1 cellular context compared by ENCODE assay signal in the genomic region with DNA sequence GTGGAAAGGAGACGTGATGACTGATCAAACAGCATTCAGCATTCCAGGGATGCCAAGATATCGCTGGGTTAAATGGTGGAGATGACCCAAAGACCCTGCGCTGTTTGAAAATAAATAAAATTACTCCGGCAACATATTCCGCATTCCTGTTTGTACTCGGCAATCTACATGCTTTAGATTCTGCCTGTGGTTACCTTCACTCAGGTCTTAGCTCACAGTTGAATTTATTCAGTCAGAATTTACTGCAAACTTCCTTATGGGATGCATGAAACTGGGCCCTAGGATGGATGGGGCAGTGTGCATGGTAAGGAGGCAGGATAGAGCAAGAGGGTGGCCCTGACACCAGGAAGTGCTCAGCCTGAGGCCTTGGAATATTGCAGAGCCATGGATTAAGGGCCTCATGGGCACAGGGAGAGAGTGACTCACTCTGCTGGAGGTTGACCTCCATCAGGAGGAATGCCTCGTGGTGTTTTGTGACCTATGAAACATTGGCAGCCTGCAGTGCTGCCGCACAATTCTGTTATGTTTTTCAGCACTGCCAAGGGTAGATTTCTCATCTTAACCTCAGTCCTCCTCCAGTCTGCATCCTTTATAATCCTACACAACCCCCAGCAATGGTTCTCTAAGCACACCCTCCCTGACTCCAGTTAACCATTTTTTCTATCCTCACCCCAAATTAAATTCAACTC.
TF ChIP-seq lines count a peak whose summit lies in the region.

No MANE protein-coding gene starts in this region.

TF ChIP-seq in HepG2, 621 proteins besides CTCF, POLR2A, EP300 and RAD21 (continued from another document and continues in another):
- TF ChIP-seq, protein P1, sequence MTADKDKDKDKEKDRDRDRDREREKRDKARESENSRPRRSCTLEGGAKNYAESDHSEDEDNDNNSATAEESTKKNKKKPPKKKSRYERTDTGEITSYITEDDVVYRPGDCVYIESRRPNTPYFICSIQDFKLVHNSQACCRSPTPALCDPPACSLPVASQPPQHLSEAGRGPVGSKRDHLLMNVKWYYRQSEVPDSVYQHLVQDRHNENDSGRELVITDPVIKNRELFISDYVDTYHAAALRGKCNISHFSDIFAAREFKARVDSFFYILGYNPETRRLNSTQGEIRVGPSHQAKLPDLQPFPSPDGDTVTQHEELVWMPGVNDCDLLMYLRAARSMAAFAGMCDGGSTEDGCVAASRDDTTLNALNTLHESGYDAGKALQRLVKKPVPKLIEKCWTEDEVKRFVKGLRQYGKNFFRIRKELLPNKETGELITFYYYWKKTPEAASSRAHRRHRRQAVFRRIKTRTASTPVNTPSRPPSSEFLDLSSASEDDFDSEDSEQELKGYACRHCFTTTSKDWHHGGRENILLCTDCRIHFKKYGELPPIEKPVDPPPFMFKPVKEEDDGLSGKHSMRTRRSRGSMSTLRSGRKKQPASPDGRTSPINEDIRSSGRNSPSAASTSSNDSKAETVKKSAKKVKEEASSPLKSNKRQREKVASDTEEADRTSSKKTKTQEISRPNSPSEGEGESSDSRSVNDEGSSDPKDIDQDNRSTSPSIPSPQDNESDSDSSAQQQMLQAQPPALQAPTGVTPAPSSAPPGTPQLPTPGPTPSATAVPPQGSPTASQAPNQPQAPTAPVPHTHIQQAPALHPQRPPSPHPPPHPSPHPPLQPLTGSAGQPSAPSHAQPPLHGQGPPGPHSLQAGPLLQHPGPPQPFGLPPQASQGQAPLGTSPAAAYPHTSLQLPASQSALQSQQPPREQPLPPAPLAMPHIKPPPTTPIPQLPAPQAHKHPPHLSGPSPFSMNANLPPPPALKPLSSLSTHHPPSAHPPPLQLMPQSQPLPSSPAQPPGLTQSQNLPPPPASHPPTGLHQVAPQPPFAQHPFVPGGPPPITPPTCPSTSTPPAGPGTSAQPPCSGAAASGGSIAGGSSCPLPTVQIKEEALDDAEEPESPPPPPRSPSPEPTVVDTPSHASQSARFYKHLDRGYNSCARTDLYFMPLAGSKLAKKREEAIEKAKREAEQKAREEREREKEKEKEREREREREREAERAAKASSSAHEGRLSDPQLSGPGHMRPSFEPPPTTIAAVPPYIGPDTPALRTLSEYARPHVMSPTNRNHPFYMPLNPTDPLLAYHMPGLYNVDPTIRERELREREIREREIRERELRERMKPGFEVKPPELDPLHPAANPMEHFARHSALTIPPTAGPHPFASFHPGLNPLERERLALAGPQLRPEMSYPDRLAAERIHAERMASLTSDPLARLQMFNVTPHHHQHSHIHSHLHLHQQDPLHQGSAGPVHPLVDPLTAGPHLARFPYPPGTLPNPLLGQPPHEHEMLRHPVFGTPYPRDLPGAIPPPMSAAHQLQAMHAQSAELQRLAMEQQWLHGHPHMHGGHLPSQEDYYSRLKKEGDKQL (CRISPR knock-in tag; IDR thresholded peaks at IDR 0.05; ENCODE audit: low read depth), result peak; percentile 15; the same call in 1 of the 2 replicates
- TF ChIP-seq HOXA9 (CRISPR knock-in tag; IDR thresholded peaks at IDR 0.05; ENCODE audit: borderline replicate concordance) (no peak), TBX3 (IDR thresholded peaks at IDR 0.05; ENCODE audit: borderline replicate concordance) (no peak), FOXA1 (IDR thresholded peaks at IDR 0.05) (no peak), FOXA1 (CRISPR knock-in tag; IDR thresholded peaks at IDR 0.05) (no peak; the same call in 1 of the 2 replicates), ARID4A (CRISPR knock-in tag; IDR thresholded peaks at IDR 0.05; ENCODE audit: borderline replicate concordance) (no peak), ZSCAN31 (CRISPR knock-in tag; IDR thresholded peaks at IDR 0.05; ENCODE audit: low read depth) (peak; percentile 54; the same call in 1 of the 2 replicates), ZNF44 (CRISPR knock-in tag; IDR thresholded peaks at IDR 0.05) (no peak), ZBTB7A (CRISPR knock-in tag; IDR thresholded peaks at IDR 0.05) (no peak), ZNF441 (CRISPR knock-in tag; IDR thresholded peaks at IDR 0.05; ENCODE audit: borderline replicate concordance) (peak; percentile 82), RNF2 (conservative IDR thresholded peaks at IDR 0.05; ENCODE audit: low read depth) (peak; percentile 89), ZNF552 (CRISPR knock-in tag; IDR thresholded peaks at IDR 0.05; ENCODE audit: borderline replicate concordance) (no peak), ZNF713 (CRISPR knock-in tag; IDR thresholded peaks at IDR 0.05) (no peak), ZNF790 (CRISPR knock-in tag; IDR thresholded peaks at IDR 0.05; ENCODE audit: borderline replicate concordance) (no peak), MIER2 (CRISPR knock-in tag; IDR thresholded peaks at IDR 0.05) (peak; percentile 55), SNAPC2 (CRISPR knock-in tag; IDR thresholded peaks at IDR 0.05) (no peak; the same call in 1 of the 2 replicates), ZNF761 (CRISPR knock-in tag; conservative IDR thresholded peaks at IDR 0.05) (no peak), ZKSCAN8 (CRISPR knock-in tag; IDR thresholded peaks at IDR 0.05; ENCODE audit: borderline replicate concordance) (peak; percentile 82), GPN1 (CRISPR knock-in tag; IDR thresholded peaks at IDR 0.05; ENCODE audit: borderline replicate concordance) (no peak), YEATS2 (CRISPR knock-in tag; IDR thresholded peaks at IDR 0.05; ENCODE audit: borderline replicate concordance) (peak; percentile 82; the same call in 1 of the 2 replicates), ZNF343 (CRISPR knock-in tag; IDR thresholded peaks at IDR 0.05) (no peak), ATF1 (CRISPR knock-in tag; IDR thresholded peaks at IDR 0.05) (no peak), AHR (CRISPR knock-in tag; IDR thresholded peaks at IDR 0.05) (0 out of 2 replicates have a peak, but pooled peaks have one; percentile 77), ADNP (CRISPR knock-in tag; IDR thresholded peaks at IDR 0.05) (no peak; the same call in 1 of the 2 replicates), ZNF549 (CRISPR knock-in tag; IDR thresholded peaks at IDR 0.05) (no peak)
- TF ChIP-seq, protein P2, sequence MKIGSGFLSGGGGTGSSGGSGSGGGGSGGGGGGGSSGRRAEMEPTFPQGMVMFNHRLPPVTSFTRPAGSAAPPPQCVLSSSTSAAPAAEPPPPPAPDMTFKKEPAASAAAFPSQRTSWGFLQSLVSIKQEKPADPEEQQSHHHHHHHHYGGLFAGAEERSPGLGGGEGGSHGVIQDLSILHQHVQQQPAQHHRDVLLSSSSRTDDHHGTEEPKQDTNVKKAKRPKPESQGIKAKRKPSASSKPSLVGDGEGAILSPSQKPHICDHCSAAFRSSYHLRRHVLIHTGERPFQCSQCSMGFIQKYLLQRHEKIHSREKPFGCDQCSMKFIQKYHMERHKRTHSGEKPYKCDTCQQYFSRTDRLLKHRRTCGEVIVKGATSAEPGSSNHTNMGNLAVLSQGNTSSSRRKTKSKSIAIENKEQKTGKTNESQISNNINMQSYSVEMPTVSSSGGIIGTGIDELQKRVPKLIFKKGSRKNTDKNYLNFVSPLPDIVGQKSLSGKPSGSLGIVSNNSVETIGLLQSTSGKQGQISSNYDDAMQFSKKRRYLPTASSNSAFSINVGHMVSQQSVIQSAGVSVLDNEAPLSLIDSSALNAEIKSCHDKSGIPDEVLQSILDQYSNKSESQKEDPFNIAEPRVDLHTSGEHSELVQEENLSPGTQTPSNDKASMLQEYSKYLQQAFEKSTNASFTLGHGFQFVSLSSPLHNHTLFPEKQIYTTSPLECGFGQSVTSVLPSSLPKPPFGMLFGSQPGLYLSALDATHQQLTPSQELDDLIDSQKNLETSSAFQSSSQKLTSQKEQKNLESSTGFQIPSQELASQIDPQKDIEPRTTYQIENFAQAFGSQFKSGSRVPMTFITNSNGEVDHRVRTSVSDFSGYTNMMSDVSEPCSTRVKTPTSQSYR (CRISPR knock-in tag; IDR thresholded peaks at IDR 0.05; ENCODE audit: borderline replicate concordance), result peak; percentile 45; the same call in 1 of the 2 replicates
- TF ChIP-seq, protein P3, sequence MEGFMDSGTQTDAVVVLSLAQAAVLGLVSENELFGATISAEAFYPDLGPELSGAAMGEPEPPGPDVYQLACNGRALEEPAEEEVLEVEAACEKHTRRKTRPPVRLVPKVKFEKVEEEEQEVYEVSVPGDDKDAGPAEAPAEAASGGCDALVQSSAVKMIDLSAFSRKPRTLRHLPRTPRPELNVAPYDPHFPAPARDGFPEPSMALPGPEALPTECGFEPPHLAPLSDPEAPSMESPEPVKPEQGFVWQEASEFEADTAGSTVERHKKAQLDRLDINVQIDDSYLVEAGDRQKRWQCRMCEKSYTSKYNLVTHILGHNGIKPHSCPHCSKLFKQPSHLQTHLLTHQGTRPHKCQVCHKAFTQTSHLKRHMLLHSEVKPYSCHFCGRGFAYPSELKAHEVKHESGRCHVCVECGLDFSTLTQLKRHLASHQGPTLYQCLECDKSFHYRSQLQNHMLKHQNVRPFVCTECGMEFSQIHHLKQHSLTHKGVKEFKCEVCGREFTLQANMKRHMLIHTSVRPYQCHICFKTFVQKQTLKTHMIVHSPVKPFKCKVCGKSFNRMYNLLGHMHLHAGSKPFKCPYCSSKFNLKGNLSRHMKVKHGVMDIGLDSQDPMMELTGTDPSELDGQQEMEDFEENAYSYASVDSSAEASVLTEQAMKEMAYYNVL (CRISPR knock-in tag; IDR thresholded peaks at IDR 0.05; ENCODE audit: borderline replicate concordance), result no peak; the same call in 1 of the 2 replicates
- TF ChIP-seq, protein P4, sequence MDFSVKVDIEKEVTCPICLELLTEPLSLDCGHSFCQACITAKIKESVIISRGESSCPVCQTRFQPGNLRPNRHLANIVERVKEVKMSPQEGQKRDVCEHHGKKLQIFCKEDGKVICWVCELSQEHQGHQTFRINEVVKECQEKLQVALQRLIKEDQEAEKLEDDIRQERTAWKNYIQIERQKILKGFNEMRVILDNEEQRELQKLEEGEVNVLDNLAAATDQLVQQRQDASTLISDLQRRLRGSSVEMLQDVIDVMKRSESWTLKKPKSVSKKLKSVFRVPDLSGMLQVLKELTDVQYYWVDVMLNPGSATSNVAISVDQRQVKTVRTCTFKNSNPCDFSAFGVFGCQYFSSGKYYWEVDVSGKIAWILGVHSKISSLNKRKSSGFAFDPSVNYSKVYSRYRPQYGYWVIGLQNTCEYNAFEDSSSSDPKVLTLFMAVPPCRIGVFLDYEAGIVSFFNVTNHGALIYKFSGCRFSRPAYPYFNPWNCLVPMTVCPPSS (IDR thresholded peaks at IDR 0.05), result no peak
- TF ChIP-seq, protein P5, sequence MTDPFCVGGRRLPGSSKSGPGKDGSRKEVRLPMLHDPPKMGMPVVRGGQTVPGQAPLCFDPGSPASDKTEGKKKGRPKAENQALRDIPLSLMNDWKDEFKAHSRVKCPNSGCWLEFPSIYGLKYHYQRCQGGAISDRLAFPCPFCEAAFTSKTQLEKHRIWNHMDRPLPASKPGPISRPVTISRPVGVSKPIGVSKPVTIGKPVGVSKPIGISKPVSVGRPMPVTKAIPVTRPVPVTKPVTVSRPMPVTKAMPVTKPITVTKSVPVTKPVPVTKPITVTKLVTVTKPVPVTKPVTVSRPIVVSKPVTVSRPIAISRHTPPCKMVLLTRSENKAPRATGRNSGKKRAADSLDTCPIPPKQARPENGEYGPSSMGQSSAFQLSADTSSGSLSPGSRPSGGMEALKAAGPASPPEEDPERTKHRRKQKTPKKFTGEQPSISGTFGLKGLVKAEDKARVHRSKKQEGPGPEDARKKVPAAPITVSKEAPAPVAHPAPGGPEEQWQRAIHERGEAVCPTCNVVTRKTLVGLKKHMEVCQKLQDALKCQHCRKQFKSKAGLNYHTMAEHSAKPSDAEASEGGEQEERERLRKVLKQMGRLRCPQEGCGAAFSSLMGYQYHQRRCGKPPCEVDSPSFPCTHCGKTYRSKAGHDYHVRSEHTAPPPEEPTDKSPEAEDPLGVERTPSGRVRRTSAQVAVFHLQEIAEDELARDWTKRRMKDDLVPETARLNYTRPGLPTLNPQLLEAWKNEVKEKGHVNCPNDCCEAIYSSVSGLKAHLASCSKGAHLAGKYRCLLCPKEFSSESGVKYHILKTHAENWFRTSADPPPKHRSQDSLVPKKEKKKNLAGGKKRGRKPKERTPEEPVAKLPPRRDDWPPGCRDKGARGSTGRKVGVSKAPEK (CRISPR knock-in tag; IDR thresholded peaks at IDR 0.05; ENCODE audit: borderline replicate concordance), result no peak; the same call in 1 of the 2 replicates
- TF ChIP-seq, protein P6, sequence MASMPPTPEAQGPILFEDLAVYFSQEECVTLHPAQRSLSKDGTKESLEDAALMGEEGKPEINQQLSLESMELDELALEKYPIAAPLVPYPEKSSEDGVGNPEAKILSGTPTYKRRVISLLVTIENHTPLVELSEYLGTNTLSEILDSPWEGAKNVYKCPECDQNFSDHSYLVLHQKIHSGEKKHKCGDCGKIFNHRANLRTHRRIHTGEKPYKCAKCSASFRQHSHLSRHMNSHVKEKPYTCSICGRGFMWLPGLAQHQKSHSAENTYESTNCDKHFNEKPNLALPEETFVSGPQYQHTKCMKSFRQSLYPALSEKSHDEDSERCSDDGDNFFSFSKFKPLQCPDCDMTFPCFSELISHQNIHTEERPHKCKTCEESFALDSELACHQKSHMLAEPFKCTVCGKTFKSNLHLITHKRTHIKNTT (CRISPR knock-in tag; IDR thresholded peaks at IDR 0.05), result no peak
- TF ChIP-seq, protein P7, sequence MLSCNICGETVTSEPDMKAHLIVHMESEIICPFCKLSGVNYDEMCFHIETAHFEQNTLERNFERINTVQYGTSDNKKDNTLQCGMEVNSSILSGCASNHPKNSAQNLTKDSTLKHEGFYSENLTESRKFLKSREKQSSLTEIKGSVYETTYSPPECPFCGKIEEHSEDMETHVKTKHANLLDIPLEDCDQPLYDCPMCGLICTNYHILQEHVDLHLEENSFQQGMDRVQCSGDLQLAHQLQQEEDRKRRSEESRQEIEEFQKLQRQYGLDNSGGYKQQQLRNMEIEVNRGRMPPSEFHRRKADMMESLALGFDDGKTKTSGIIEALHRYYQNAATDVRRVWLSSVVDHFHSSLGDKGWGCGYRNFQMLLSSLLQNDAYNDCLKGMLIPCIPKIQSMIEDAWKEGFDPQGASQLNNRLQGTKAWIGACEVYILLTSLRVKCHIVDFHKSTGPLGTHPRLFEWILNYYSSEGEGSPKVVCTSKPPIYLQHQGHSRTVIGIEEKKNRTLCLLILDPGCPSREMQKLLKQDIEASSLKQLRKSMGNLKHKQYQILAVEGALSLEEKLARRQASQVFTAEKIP (CRISPR knock-in tag; IDR thresholded peaks at IDR 0.05; ENCODE audit: borderline replicate concordance), result no peak
